In the genomic region with DNA sequence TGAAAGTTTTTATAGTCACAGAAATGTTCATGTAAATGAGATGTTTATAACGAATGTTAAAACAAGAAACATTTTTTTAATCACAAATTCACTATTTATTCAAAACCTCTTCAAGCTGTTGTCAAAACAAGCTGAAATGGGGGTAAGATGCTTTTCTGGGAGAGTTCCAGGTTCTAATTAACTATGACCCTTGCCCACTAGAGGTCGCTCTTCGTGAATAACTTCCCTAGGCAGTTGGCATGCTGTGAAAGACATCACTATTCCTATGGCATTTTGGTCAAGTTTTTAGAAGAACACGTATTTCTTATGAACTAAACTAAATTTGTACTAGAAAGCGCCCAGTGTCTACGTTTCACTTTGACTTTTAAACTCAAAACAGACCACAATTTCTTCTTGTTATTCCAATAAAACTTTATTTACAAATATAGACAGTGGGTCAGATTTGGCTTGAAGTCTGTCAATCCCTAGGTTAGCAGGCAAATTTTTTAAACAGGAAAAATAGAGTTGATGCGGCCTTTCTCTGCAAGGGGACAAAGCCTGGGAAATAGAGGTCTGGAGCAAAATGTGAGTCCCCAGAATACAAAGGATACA, we compare ENCODE assay signal across 1 cellular context.
TF ChIP-seq lines count a peak whose summit lies in the region.

No MANE protein-coding gene starts in this region.

TF ChIP-seq in HCT116, 20 proteins besides CTCF, POLR2A, EP300 and RAD21 (continued from another document):
- TF ChIP-seq CEBPB (IDR thresholded peaks at IDR 0.05; ENCODE audit: low read depth) (no peak), ELF1 (IDR thresholded peaks at IDR 0.05; ENCODE audit: borderline replicate concordance, low read depth) (no peak), EZH2 (IDR thresholded peaks at IDR 0.05) (no peak), SRF (IDR thresholded peaks at IDR 0.05; ENCODE audit: low read depth) (no peak), ZNF274 (IDR thresholded peaks at IDR 0.05; ENCODE audit: low read depth, low read length) (no peak), EZH2phosphoT487 (IDR thresholded peaks at IDR 0.05; ENCODE audit: borderline replicate concordance) (no peak), TCF7L2 (IDR thresholded peaks at IDR 0.05; ENCODE audit: borderline replicate concordance, extremely low read depth, insufficient read depth, insufficient read length) (no peak)
- TF ChIP-seq, protein P1, sequence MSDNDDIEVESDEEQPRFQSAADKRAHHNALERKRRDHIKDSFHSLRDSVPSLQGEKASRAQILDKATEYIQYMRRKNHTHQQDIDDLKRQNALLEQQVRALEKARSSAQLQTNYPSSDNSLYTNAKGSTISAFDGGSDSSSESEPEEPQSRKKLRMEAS (IDR thresholded peaks at IDR 0.05) = no peak
